8 cellular contexts compared by ENCODE assay signal in the genomic region with DNA sequence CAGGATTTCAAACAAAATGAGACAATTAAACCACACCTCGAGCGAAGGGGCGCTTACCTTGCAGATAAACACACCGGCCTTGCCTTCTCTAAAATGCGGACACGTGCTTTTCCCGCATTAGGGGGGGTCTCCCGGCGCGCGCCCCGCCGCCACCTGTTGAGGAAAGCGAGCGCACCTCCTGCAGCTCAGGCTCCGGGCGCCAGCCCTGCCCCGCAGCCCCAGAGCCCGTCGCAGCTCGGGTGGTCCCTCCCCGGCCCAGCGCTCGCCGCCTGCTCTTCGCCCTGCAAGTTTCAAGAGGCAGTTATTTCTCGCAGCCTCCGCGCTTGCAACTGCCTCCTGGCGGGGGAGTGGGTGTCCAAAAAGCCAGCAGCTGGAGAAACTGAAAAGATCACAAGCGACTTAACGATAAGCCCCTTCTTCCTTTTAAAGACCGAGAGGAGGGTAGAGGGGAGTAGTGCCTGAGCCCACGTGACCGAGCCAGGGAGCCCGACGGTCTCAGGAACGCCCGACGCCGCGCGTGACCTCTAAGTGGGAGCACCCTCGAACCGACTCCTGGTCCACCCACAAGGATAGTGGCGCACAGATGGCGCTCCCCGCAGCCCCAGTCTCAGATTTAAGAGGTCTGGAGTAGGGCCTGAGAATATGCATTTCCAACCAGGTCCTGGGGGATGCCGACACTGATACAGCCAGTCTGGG. TPM values are rescaled to one million over a fixed set of nuclear protein-coding genes. Genes with fewer than 3 reads are reported as not detected.
DNase-seq lines count a peak whose midpoint lies in the region; ATAC-seq and TF ChIP-seq lines count a peak whose summit lies in the region.

A gene (minus strand): TSS at position 396 of the 696 bp plus-strand sequence. CDS start 11,386 bp downstream, outside the sequence.

- H3K4me1 Mint-ChIP-seq in CD14-positive monocyte, result peaks cover 17% of the 10 kb centered on the region
- peaks cover 11 to 24% (median 23%) of the 10 kb centered on the region in 3 donors for H3K4me1 Mint-ChIP-seq in T-cell
- peaks cover 44% of the 10 kb centered on the region for H3K4me1 Mint-ChIP-seq in stimulated activated naive CD8-positive, alpha-beta T cell treated with anti-CD3 and anti-CD28 coated beads, Interleukin-15, amount 100 ng/mL, for 72 hours

- WGBS in lower leg skin, 2 donors, result 2% methylated on average over 41 to 48 of the region's 49 CpGs

- H3K4me3 ChIP-seq in choroid plexus epithelial cell (ENCODE audit: low read depth, low read length) (peak within 1 kb of the TSS; percentile 55), lower leg skin (ENCODE audit: low read depth, poor library complexity, severe bottlenecking) (peak within 1 kb of the TSS; percentile 22)

- H3K9me3 Mint-ChIP-seq in CD14-positive monocyte (peaks cover 0 to 3% (median 0%) of the 10 kb centered on the region in 7 donors), T-cell (no peaks in the 10 kb centered on the region)
- no peaks in the 10 kb centered on the region for H3K9me3 Mint-ChIP-seq in stimulated activated naive CD8-positive, alpha-beta T cell treated with anti-CD3 and anti-CD28 coated beads, Interleukin-15, amount 100 ng/mL, for 72 hours

- H3K4me3 Mint-ChIP-seq in CD14-positive monocyte, result peak within 1 kb of the TSS; percentile 61 to 82
- peak within 1 kb of the TSS; percentile 71 to 84 (median 73) for H3K4me3 Mint-ChIP-seq in T-cell
- H3K4me3 Mint-ChIP-seq in stimulated activated naive CD8-positive, alpha-beta T cell treated with anti-CD3 and anti-CD28 coated beads, Interleukin-15, amount 100 ng/mL, for 72 hours, result peak within 1 kb of the TSS; percentile 82 to 87

- no peak for TF ChIP-seq POLR2A in lower leg skin (IDR thresholded peaks at IDR 0.05)

- H3K27ac Mint-ChIP-seq in CD14-positive monocyte (no peak within 1 kb of the TSS), T-cell (no peak within 1 kb of the TSS)
- H3K27ac Mint-ChIP-seq in stimulated activated naive CD8-positive, alpha-beta T cell treated with anti-CD3 and anti-CD28 coated beads, Interleukin-15, amount 100 ng/mL, for 72 hours, result peak within 1 kb of the TSS in 1 of 2 donors; percentile 85

- TF ChIP-seq CTCF in CD14-positive monocyte (IDR thresholded peaks at IDR 0.05) (no peak), choroid plexus epithelial cell (conservative IDR thresholded peaks at IDR 0.05; ENCODE audit: low read depth, low read length) (peak; percentile 72), lower leg skin (IDR thresholded peaks at IDR 0.05) (no peak)

- intact Hi-C loops in CD14-positive monocyte (cut with micrococcal nuclease) (loop anchor here in 1 of 2 donors (10.0 kb wide), 1 partner anchor 499 kb away; no protein-coding TSS in a partner anchor), lower leg skin (cut with DNase I; ENCODE audit: low total_unique reads) (no loop called here)

- DNase-seq in CD14-positive monocyte (ENCODE audit: low spot score), result no peak
- peak in 28 of 34 experiments; percentile 1 to 34 (median 10) for DNase-seq in T-cell
- DNase-seq in choroid plexus epithelial cell (ENCODE audit: low read depth), result peak; percentile 67
- no peak for DNase-seq in lower leg skin (ENCODE audit: low spot score in 2 of 2)
- DNase-seq in stimulated activated naive CD8-positive, alpha-beta T cell treated with anti-CD3 and anti-CD28 coated beads, Interleukin-15, amount 100 ng/mL, for 72 hours, result peak; percentile 33 to 42
- no peak for DNase-seq in SIG-M5 (lab: John Stamatoyannopoulos, UW)

- H3K36me3 Mint-ChIP-seq in CD14-positive monocyte, result no peaks in the 10 kb centered on the region
- no peaks in the 10 kb centered on the region for H3K36me3 Mint-ChIP-seq in T-cell

- CTCF ChIA-PET in T-cell (lab: Charles Lee), result interaction anchor here (0.5 to 1.9 kb wide), 7 partner anchors 9 to 745 kb away, joined by 3 to 10 read pairs (median 4); no protein-coding TSS in a partner anchor

- peaks cover 38 to 45% (median 40%) of the 10 kb centered on the region in 3 donors for H3K27me3 Mint-ChIP-seq in CD14-positive monocyte (ENCODE audit: low read depth in 3 of 3)
- H3K27me3 Mint-ChIP-seq in T-cell, result peaks cover 4 to 22% of the 10 kb centered on the region in 2 donors
- peaks cover 26% of the 10 kb centered on the region for H3K27me3 Mint-ChIP-seq in stimulated activated naive CD8-positive, alpha-beta T cell treated with anti-CD3 and anti-CD28 coated beads, Interleukin-15, amount 100 ng/mL, for 72 hours

- POLR2A ChIA-PET in T-cell (lab: Charles Lee), result interaction anchor here in 1 of 2 donors (0.6 kb wide), 1 partner anchor 487 kb away, joined by 5 read pairs; no protein-coding TSS in a partner anchor

- peak; percentile 17 for ATAC-seq in GM19043 (IDR thresholded peaks at IDR 0.05; ENCODE audit: low read depth, unreplicated experiment)
- ATAC-seq in HG03159 (IDR thresholded peaks at IDR 0.05; ENCODE audit: unreplicated experiment), result peak; percentile 37
- ATAC-seq in T-cell (replicated peaks in 1 of 4), result peak; percentile 43 to 60 (median 56)
- ATAC-seq in stimulated activated naive CD8-positive, alpha-beta T cell treated with anti-CD3 and anti-CD28 coated beads, Interleukin-15, amount 100 ng/mL, for 72 hours, result peak; percentile 33

RNA-seq across cellular contexts. Expression of the gene that starts here (rescaled TPM):
- not detected for polyA plus RNA-seq in CD14-positive monocyte
- total RNA-seq in T-cell, result under 1 TPM in 4 of 5 donors, not detected in 1; 0.20 to 0.70 (median 0.43) TPM
- total RNA-seq in lower leg skin, result under 1 TPM; 0.08 to 0.65 (median 0.22) TPM

Comparison
In these comparisons a context has a peak if more than half of its experiments do, and no peak if none do; other contexts are left out.
1. Peak in DNase-seq and ATAC-seq in T-cell; RNA of the gene not detected or under 1 TPM.
2. DNase-seq: peak in choroid plexus epithelial cell (single experiment) and stimulated activated naive CD8-positive, alpha-beta T cell treated with anti-CD3 and anti-CD28 coated beads, Interleukin-15, amount 100 ng/mL, for 72 hours (2 of 2); none in CD14-positive monocyte (single experiment), lower leg skin (0 of 2) and SIG-M5 (single experiment).
3. Peak in every context shown above with its lines, with median percentiles within 50 percentile points of each other: H3K4me3 Mint-ChIP-seq and ATAC-seq.